ENCODE assay signal across 1 cellular context in genomic region chr10:78557433-78557925, GRCh38.
TF ChIP-seq lines count a peak whose summit lies in the region.

No MANE protein-coding gene starts in this region.

TF ChIP-seq in K562, 482 proteins besides CTCF, POLR2A, EP300 and RAD21 (continued from another document):
- TF ChIP-seq CBX8 (IDR thresholded peaks at IDR 0.05; ENCODE audit: borderline replicate concordance, extremely low read depth, low read depth, low read length, poor library complexity, severe bottlenecking): no peak
- TF ChIP-seq ZNF639 (CRISPR knock-in tag; conservative IDR thresholded peaks at IDR 0.05 in 1 of 2, IDR thresholded peaks at IDR 0.05 in 1 of 2): no peak
- no peak for TF ChIP-seq GTF2A2 (tag; IDR thresholded peaks at IDR 0.05)
- TF ChIP-seq FOXO4 (CRISPR knock-in tag; IDR thresholded peaks at IDR 0.05): no peak
